Comparison of ENCODE assay signal across 14 cellular contexts in genomic region chr15:75661779-75662140, GRCh38. TPM values are rescaled to one million over a fixed set of nuclear protein-coding genes. Genes with fewer than 3 reads are reported as not detected.
DNase-seq lines count a peak whose midpoint lies in the region; ATAC-seq and TF ChIP-seq lines count a peak whose summit lies in the region.
"Had no signal": no experiment of that assay in that cellular context is flagged by ENCODE, and none has a peak within 500 bp of the region (broad histone marks: within the 10 kb centered on the region; RNA-seq: fewer than 3 reads in every experiment).

No MANE protein-coding gene starts in this region.

- intact Hi-C loops in colonic mucosa (cut with DNase I): no loop called here

- TF ChIP-seq CTCF in colonic mucosa (IDR thresholded peaks at IDR 0.05): no peak

- peak; percentile 70 for DNase-seq in LHCN-M2 (ENCODE audit: low read depth)
- DNase-seq in colonic mucosa: no peak
- DNase-seq in NCI-H510A treated with DMSO at 0.1 percent for 48 hours (lab: John Stamatoyannopoulos, UW): no peak
- DNase-seq in G401 (ENCODE audit: low spot score): no peak
- no peak for DNase-seq in activated CD4-positive, alpha-beta T cell treated with anti-CD3 and anti-CD28 coated beads, Interleukin-2, amount 50 U/mL, for 4 hours
- DNase-seq: activated naive CD8-positive, alpha-beta T cell treated with anti-CD3 and anti-CD28 coated beads, Interleukin-2, amount 10 ng/mL, durations not matched to agents 7 days and 5 days; CD4-positive, alpha-beta memory T cell; effector CD8-positive, alpha-beta T cell; NCI-H2171; stimulated activated CD4-positive, alpha-beta T cell treated with anti-CD3 and anti-CD28 coated beads, Interleukin-12 subunit alpha, Interleukin-12 subunit beta, amount 100 ng/mL, for 4 hours had no signal

- in situ Hi-C loops in G401 (cut with HindIII; ENCODE audit: low sequenced_read_pairs): no loop called here

- no peak for ATAC-seq in HG03280 (IDR thresholded peaks at IDR 0.05; ENCODE audit: unreplicated experiment)

- H3K9me3 ChIP-seq in colonic mucosa (no peaks in the 10 kb centered on the region), mucosa of stomach (ENCODE audit: control insufficient read depth, low read length) (no peaks in the 10 kb centered on the region)

- H3K4me1 ChIP-seq in colonic mucosa (peaks cover 16% of the 10 kb centered on the region), mucosa of stomach (ENCODE audit: control insufficient read depth, insufficient read depth, low read length) (peaks cover 76% of the 10 kb centered on the region)

- H3K36me3 ChIP-seq in colonic mucosa: no peaks in the 10 kb centered on the region
- peaks cover 4% of the 10 kb centered on the region for H3K36me3 ChIP-seq in mucosa of stomach (ENCODE audit: control insufficient read depth, insufficient read depth, low read length)

- no peak overlapping the region for H3K4me3 ChIP-seq in colonic mucosa
- no peak overlapping the region for H3K4me3 ChIP-seq in mucosa of stomach (ENCODE audit: low read length)

- H3K27ac ChIP-seq in colonic mucosa: peak overlapping the region; percentile 59
- H3K27ac ChIP-seq in temporal lobe (ENCODE audit: low read depth, low read length): peak overlapping the region; percentile 74

- H3K27me3 ChIP-seq in colonic mucosa: no peaks in the 10 kb centered on the region
- H3K27me3 ChIP-seq in mucosa of stomach (ENCODE audit: control insufficient read depth, insufficient read depth, low read length): no peaks in the 10 kb centered on the region

- peak overlapping the region; percentile 13 to 29 for H3K9ac ChIP-seq in colonic mucosa (ENCODE audit: low read depth in 2 of 2, low read length in 2 of 2)
- peak overlapping the region; percentile 62 for H3K9ac ChIP-seq in mucosa of stomach (ENCODE audit: low read length)

RNA-seq across cellular contexts. Expression of gene SNX33, which starts 14.0 kb away (rescaled TPM):
- total RNA-seq in LHCN-M2 (2014; rRNA removed): 15.5 and 18.3 TPM in 2 replicates
- 22.6 TPM for polyA plus RNA-seq in LHCN-M2 (2012)
- 10 to 100 TPM; 26.2 to 28.1 TPM for total RNA-seq in colonic mucosa
- 1.7 TPM for total RNA-seq in temporal lobe
- 13.9 and 15.1 TPM in 2 replicates for total RNA-seq in G401 (2014; rRNA removed; shearing (Covaris generic))

RNA-seq across cellular contexts. Expression of gene IMP3, which starts 21.7 kb away (rescaled TPM):
- total RNA-seq in LHCN-M2 (2014; rRNA removed) (155 and 164 TPM in 2 replicates), colonic mucosa (10 to 100 TPM; 55.3 to 94.6 TPM), temporal lobe (27.3 TPM)
- polyA plus RNA-seq in LHCN-M2 (2012): 58.9 TPM
- total RNA-seq in G401 (2014; rRNA removed; shearing (Covaris generic)): 118 and 123 TPM in 2 replicates

RNA-seq across cellular contexts. Expression of gene SNUPN, which starts 36.2 kb away (rescaled TPM):
- 34.3 and 43.9 TPM in 2 replicates for total RNA-seq in LHCN-M2 (2014; rRNA removed)
- polyA plus RNA-seq in LHCN-M2 (2012): 25.2 TPM
- 10 to 100 TPM; 19.1 to 20.7 TPM for total RNA-seq in colonic mucosa
- 19.7 TPM for total RNA-seq in temporal lobe
- total RNA-seq in G401 (2014; rRNA removed; shearing (Covaris generic)): 19.3 and 37.4 TPM in 2 replicates

RNA-seq across cellular contexts. Expression of gene CSPG4, which starts 50.9 kb away (rescaled TPM):
- total RNA-seq in LHCN-M2 (2014; rRNA removed) (16.4 and 21.0 TPM in 2 replicates), colonic mucosa (10 to 100 TPM in 1 of 2 donors, 1 to 10 TPM in 1; 2.1 to 12.7 TPM), temporal lobe (6.6 TPM)
- 25.1 TPM for polyA plus RNA-seq in LHCN-M2 (2012)
- 32.3 and 34.4 TPM in 2 replicates for total RNA-seq in G401 (2014; rRNA removed; shearing (Covaris generic))
- total RNA-seq: activated naive CD8-positive, alpha-beta T cell treated with anti-CD3 and anti-CD28 coated beads, Interleukin-2, amount 10 ng/mL, durations not matched to agents 7 days and 5 days; CD4-positive, alpha-beta memory T cell; OCI-LY7 had no signal
- polyA plus RNA-seq: CD4-positive, alpha-beta memory T cell had no signal
